ENCODE assay signal across 13 cellular contexts in the genomic region with DNA sequence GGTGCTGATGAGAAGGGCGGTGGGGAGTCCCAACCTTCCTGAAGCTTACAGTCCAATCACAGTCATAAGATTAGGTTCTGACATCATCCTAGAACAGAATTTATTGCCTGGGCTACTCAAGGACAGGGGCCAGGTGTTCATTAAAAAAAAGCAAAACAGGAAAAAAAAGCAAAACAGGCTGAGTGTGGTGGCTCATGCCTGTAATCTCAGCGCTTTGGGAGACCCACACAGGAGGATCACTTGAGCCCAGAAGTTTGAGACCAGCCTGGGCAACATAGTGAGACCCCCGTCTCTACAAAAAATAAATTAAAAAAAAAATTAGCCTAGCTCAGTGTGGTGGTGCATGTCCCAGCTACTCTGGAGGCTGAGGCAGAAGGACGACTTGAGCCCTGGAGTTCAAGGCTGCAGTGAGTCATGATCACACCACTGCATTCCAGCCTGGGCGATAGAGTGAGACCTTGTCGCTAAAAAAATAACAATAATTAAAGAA. TPM values are rescaled to one million over a fixed set of nuclear protein-coding genes. Genes with fewer than 3 reads are reported as not detected.
A peak's percentile ranks its signal among the peaks of the same experiment; 100 is the strongest.
DNase-seq lines count a peak whose midpoint lies in the region; ATAC-seq and TF ChIP-seq lines count a peak whose summit lies in the region.
"Had no signal": no experiment of that assay in that cellular context is flagged by ENCODE, and none has a peak within 500 bp of the region (broad histone marks: within the 10 kb centered on the region; RNA-seq: fewer than 3 reads in every experiment).

No MANE protein-coding gene starts in this region.

- H3K27ac Mint-ChIP-seq in CD14-positive monocyte (peak overlapping the region; percentile 19 to 74 (median 42)), naive B cell (peak overlapping the region in 2 of 6 donors; percentile 84 to 87)
- H3K27ac Mint-ChIP-seq in activated naive CD8-positive, alpha-beta T cell = peak overlapping the region; percentile 78

- TF ChIP-seq POLR2A in GM19099 (IDR thresholded peaks at IDR 0.05; ENCODE audit: extremely low read depth, insufficient read length, low read depth) = peak; percentile 7

- TF ChIP-seq CTCF in CD14-positive monocyte (IDR thresholded peaks at IDR 0.05) (no peak), lower lobe of right lung (IDR thresholded peaks at IDR 0.05) (no peak)

- H3K27me3 Mint-ChIP-seq in CD14-positive monocyte (ENCODE audit: low read depth in 3 of 3) = peaks cover 0 to 34% (median 0%) of the 10 kb centered on the region in 3 donors
- H3K27me3 Mint-ChIP-seq in activated naive CD8-positive, alpha-beta T cell = no peaks in the 10 kb centered on the region
- H3K27me3 Mint-ChIP-seq in naive B cell = peaks cover 0 to 7% (median 0%) of the 10 kb centered on the region in 3 donors

- peaks cover 55% of the 10 kb centered on the region for H3K4me1 Mint-ChIP-seq in CD14-positive monocyte
- H3K4me1 Mint-ChIP-seq in activated naive CD8-positive, alpha-beta T cell (ENCODE audit: low read depth) = peaks cover 73% of the 10 kb centered on the region
- H3K4me1 Mint-ChIP-seq in naive B cell = peaks cover 43 to 74% (median 51%) of the 10 kb centered on the region in 3 donors

- ATAC-seq in naive B cell (ENCODE audit: low read depth in 2 of 2) = peak; percentile 37 to 49
- no peak for ATAC-seq in lower lobe of right lung

- H3K27me3 ChIP-seq in lower lobe of right lung (ENCODE audit: low read depth) = no peaks in the 10 kb centered on the region
- H3K27me3 ChIP-seq in effector memory CD4-positive, alpha-beta T cell (replicated peaks; ENCODE audit: control insufficient read depth, insufficient read depth, low read length, poor library complexity, severe bottlenecking) = no peaks in the 10 kb centered on the region

- peaks cover 0 to 3% of the 10 kb centered on the region in 2 donors for H3K36me3 Mint-ChIP-seq in CD14-positive monocyte
- H3K36me3 Mint-ChIP-seq in activated naive CD8-positive, alpha-beta T cell = no peaks in the 10 kb centered on the region
- no peaks in the 10 kb centered on the region for H3K36me3 Mint-ChIP-seq in naive B cell

- H3K27ac ChIP-seq in lower lobe of right lung = no peak overlapping the region
- no peak overlapping the region for H3K27ac ChIP-seq in effector memory CD4-positive, alpha-beta T cell (ENCODE audit: insufficient read depth, low read length, poor library complexity, severe bottlenecking)
- H3K27ac ChIP-seq: left ventricle myocardium inferior, prostate gland had no signal

- intact Hi-C loops in CD14-positive monocyte (cut with micrococcal nuclease) (loop anchor here (5.0 to 10.0 kb wide), 2 partner anchors 40 to 1183 kb away; a partner anchor contains a TSS), lower lobe of right lung (cut with DNase I) (no loop called here)

- H3K4me3 ChIP-seq in lower lobe of right lung = no peak overlapping the region
- no peak overlapping the region for H3K4me3 ChIP-seq in effector memory CD4-positive, alpha-beta T cell (ENCODE audit: insufficient read depth, low read depth, low read length, poor library complexity, severe bottlenecking)
- H3K4me3 ChIP-seq: prostate gland had no signal

- H3K9me3 Mint-ChIP-seq in CD14-positive monocyte (peaks cover 0 to 6% (median 0%) of the 10 kb centered on the region in 7 donors), naive B cell (no peaks in the 10 kb centered on the region)
- no peaks in the 10 kb centered on the region for H3K9me3 Mint-ChIP-seq in activated naive CD8-positive, alpha-beta T cell (ENCODE audit: low read depth)

- no peaks in the 10 kb centered on the region for H3K9me3 ChIP-seq in lower lobe of right lung
- H3K9me3 ChIP-seq in effector memory CD4-positive, alpha-beta T cell (ENCODE audit: control insufficient read depth, low read length) = no peaks in the 10 kb centered on the region
- H3K9me3 ChIP-seq: left ventricle myocardium inferior, prostate gland had no signal

- peaks cover 19% of the 10 kb centered on the region for H3K4me1 ChIP-seq in lower lobe of right lung
- H3K4me1 ChIP-seq in effector memory CD4-positive, alpha-beta T cell (ENCODE audit: control insufficient read depth, insufficient read depth, low read length, poor library complexity, severe bottlenecking) = peaks cover 5% of the 10 kb centered on the region
- H3K4me1 ChIP-seq: prostate gland had no signal

- DNase-seq in CD14-positive monocyte (ENCODE audit: low spot score) (no peak), naive B cell (no peak), NCI-H1417 treated with DMSO at 0.1 percent for 48 hours (lab: John Stamatoyannopoulos, UW) (no peak), lower lobe of right lung (no peak), DMS114 treated with DMSO at 0.1 percent for 48 hours (lab: John Stamatoyannopoulos, UW; ENCODE audit: unreplicated experiment) (no peak)
- no peak for DNase-seq in effector memory CD4-positive, alpha-beta T cell
- DNase-seq: foreskin melanocyte, Kasumi-1, left ventricle myocardium inferior, NCI-H69 had no signal

- H3K4me3 Mint-ChIP-seq in CD14-positive monocyte (peak overlapping the region in 1 of 2 donors; percentile 2), naive B cell (peak overlapping the region in 4 of 8 donors; percentile 13 to 65 (median 27))
- H3K4me3 Mint-ChIP-seq in activated naive CD8-positive, alpha-beta T cell = no peak overlapping the region

- no peaks in the 10 kb centered on the region for H3K36me3 ChIP-seq in lower lobe of right lung
- H3K36me3 ChIP-seq in effector memory CD4-positive, alpha-beta T cell (ENCODE audit: control insufficient read depth, insufficient read depth, low read length) = no peaks in the 10 kb centered on the region
- H3K36me3 ChIP-seq: left ventricle myocardium inferior, prostate gland had no signal

RNA-seq across cellular contexts. Expression of a gene that starts 3.0 kb away (rescaled TPM):
- 10 to 100 TPM; 30.8 to 38.1 TPM for polyA plus RNA-seq in CD14-positive monocyte
- 10 to 100 TPM; 15.7 to 28.1 (median 20.1) TPM for polyA plus RNA-seq in naive B cell (ENCODE audit: low read depth in 6 of 6)
- total RNA-seq in lower lobe of right lung = 32.8 TPM

RNA-seq across cellular contexts. Expression of a gene that starts 38.9 kb away (rescaled TPM):
- 1 to 10 TPM; 1.6 to 1.9 TPM for polyA plus RNA-seq in CD14-positive monocyte
- polyA plus RNA-seq in naive B cell (ENCODE audit: low read depth in 6 of 6) = 10 to 100 TPM; 10.5 to 14.1 (median 13.3) TPM
- total RNA-seq in lower lobe of right lung = 8.4 TPM

RNA-seq across cellular contexts. Expression of a gene that starts 42.5 kb away (rescaled TPM):
- polyA plus RNA-seq in CD14-positive monocyte (10 to 100 TPM; 12.2 to 18.3 TPM), naive B cell (ENCODE audit: low read depth in 6 of 6) (10 to 100 TPM; 39.9 to 53.9 (median 46.4) TPM)
- 15.8 TPM for total RNA-seq in lower lobe of right lung

RNA-seq across cellular contexts. Expression of a gene that starts 42.7 kb away (rescaled TPM):
- polyA plus RNA-seq in CD14-positive monocyte (1 to 10 TPM; 2.4 to 2.9 TPM), naive B cell (ENCODE audit: low read depth in 6 of 6) (10 to 100 TPM; 26.5 to 60.5 (median 50.4) TPM)
- 38.3 TPM for total RNA-seq in lower lobe of right lung

Comparison
In these comparisons a context has a peak if more than half of its experiments do, and no peak if none do; other contexts are left out.
1. ATAC-seq: peak in naive B cell (2 of 2); none in lower lobe of right lung (0 of 2).
2. RNA of a gene that starts 38.9 kb away (polyA plus RNA-seq): 10.5 to 14.1 TPM in naive B cell; 1.6 to 1.9 TPM in CD14-positive monocyte; every median in the first group is over 4 times any median in the second.